Comparison of ENCODE assay signal across 24 cellular contexts in the genomic region with DNA sequence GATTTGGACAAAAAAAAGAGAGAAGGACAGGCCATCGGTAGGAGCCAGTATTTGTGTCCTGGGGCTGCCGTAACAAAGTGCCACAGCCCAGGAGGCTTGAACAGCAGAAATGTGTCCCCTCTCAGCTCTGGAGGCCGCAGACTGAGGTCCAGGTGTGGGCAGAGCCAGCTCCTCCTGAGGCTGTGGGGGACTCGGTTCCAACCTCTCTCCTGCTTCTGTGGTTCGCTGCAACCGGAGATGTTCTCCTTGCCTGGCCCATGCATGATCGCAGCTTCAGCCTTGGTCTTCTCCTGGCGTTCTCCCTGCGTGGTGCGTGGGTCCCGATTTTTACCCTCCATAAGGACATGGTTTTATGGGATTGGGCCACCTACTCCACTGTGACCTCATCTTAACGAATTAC.
A peak's percentile ranks its signal among the peaks of the same experiment; 100 is the strongest.
DNase-seq lines count a peak whose midpoint lies in the region; ATAC-seq, FAIRE-seq and TF ChIP-seq lines count a peak whose summit lies in the region.
"Had no signal": no experiment of that assay in that cellular context is flagged by ENCODE, and none has a peak within 500 bp of the region (broad histone marks: within the 10 kb centered on the region; RNA-seq: fewer than 3 reads in every experiment).

No MANE protein-coding gene starts in this region.

- H4K20me1 ChIP-seq in PC-9 (ENCODE audit: insufficient read depth): no peaks in the 10 kb centered on the region
- H4K20me1 ChIP-seq: BLaER1 treated with 17β-estradiol and CSF1 and Interleukin-3, amounts not matched to agents 10 nM and 100 nM had no signal

- no peak overlapping the region for H3K27ac Mint-ChIP-seq in type B pancreatic cell
- H3K27ac Mint-ChIP-seq: B cell; CD4-positive, alpha-beta T cell; CD8-positive, alpha-beta T cell had no signal

- ATAC-seq in Right ventricle myocardium inferior: no peak
- ATAC-seq: A549; CD8-positive, alpha-beta T cell had no signal

- H3K79me2 ChIP-seq in PC-9 (ENCODE audit: low read depth): no peaks in the 10 kb centered on the region

- H3K27ac ChIP-seq in kidney (ENCODE audit: low read depth in 2 of 2, low read length in 2 of 2): no peak overlapping the region
- H3K27ac ChIP-seq in neuronal stem cell (replicated peaks; ENCODE audit: low read length): no peak overlapping the region
- no peak overlapping the region for H3K27ac ChIP-seq in PC-9
- H3K27ac ChIP-seq: 22Rv1; A549; BLaER1 treated with 17β-estradiol and CSF1 and Interleukin-3, amounts not matched to agents 10 nM and 100 nM; C4-2B had no signal

- no peak overlapping the region for H2BK120ac ChIP-seq in neuronal stem cell (ENCODE audit: low read depth, low read length)

- H3K9me2 ChIP-seq in PC-9 (ENCODE audit: insufficient read depth): no peaks in the 10 kb centered on the region

- H3K36me3 Mint-ChIP-seq in type B pancreatic cell: no peaks in the 10 kb centered on the region
- H3K36me3 Mint-ChIP-seq: CD8-positive, alpha-beta T cell had no signal

- no peak overlapping the region for H2BK5ac ChIP-seq in neuronal stem cell (ENCODE audit: low read length)

- H3K18ac ChIP-seq in neuronal stem cell (ENCODE audit: low read length): peak overlapping the region; percentile 48

- H3K27me3 Mint-ChIP-seq in type B pancreatic cell: peaks cover 44% of the 10 kb centered on the region
- H3K27me3 Mint-ChIP-seq: B cell had no signal

- no peak overlapping the region for H2BK15ac ChIP-seq in neuronal stem cell (ENCODE audit: low read length)

- H2AK5ac ChIP-seq in neuronal stem cell (ENCODE audit: low read depth, low read length): no peak overlapping the region

- no peaks in the 10 kb centered on the region for H3F3A ChIP-seq in PC-9 (ENCODE audit: insufficient read depth, low read depth)

- no peak overlapping the region for H3K14ac ChIP-seq in neuronal stem cell (ENCODE audit: low read length)

- H3K4me3 ChIP-seq in kidney (ENCODE audit: low read length in 2 of 2) (no peak overlapping the region), neuronal stem cell (ENCODE audit: low read length in 2 of 2) (no peak overlapping the region), PC-9 (no peak overlapping the region)
- H3K4me3 ChIP-seq: A549; BLaER1 treated with 17β-estradiol and CSF1 and Interleukin-3, amounts not matched to agents 10 nM and 100 nM had no signal

- no peak overlapping the region for H2BK12ac ChIP-seq in neuronal stem cell (ENCODE audit: low read length)

- TF ChIP-seq CTCF in kidney (IDR thresholded peaks at IDR 0.05; ENCODE audit: borderline replicate concordance, extremely low read depth, insufficient read depth) (no peak), type B pancreatic cell (conservative IDR thresholded peaks at IDR 0.05) (no peak), PC-9 (conservative IDR thresholded peaks at IDR 0.05) (no peak), GM13977 (IDR thresholded peaks at IDR 0.05; ENCODE audit: extremely low read depth, insufficient read depth, missing control alignments) (no peak)

- no peaks in the 10 kb centered on the region for H3K79me1 ChIP-seq in neuronal stem cell (ENCODE audit: low read depth, low read length)

- no peak overlapping the region for H3K4me3 Mint-ChIP-seq in type B pancreatic cell
- H3K4me3 Mint-ChIP-seq: B cell; CD4-positive, alpha-beta T cell; CD8-positive, alpha-beta T cell had no signal

- H3K9me3 ChIP-seq in kidney (ENCODE audit: control insufficient read depth in 1 of 2, low read length in 2 of 2): no peaks in the 10 kb centered on the region
- peaks cover 0 to 2% of the 10 kb centered on the region in 2 donors for H3K9me3 ChIP-seq in neuronal stem cell (replicated peaks in 1 of 2; ENCODE audit: control insufficient read depth in 2 of 2, insufficient read depth in 1 of 2, low read depth in 1 of 2, low read length in 2 of 2)
- no peaks in the 10 kb centered on the region for H3K9me3 ChIP-seq in PC-9 (ENCODE audit: insufficient read depth, low read depth)
- H3K9me3 ChIP-seq: A549; BLaER1 treated with 17β-estradiol and CSF1 and Interleukin-3, amounts not matched to agents 10 nM and 100 nM had no signal

- CTCF ChIA-PET in PC-9 (lab: Charles Lee): no interaction called here

- H3K27me3 ChIP-seq in neuronal stem cell (ENCODE audit: control insufficient read depth in 3 of 3, insufficient read depth in 3 of 3, low read depth in 1 of 3, low read length in 3 of 3): peaks cover 0 to 4% (median 2%) of the 10 kb centered on the region in 3 experiments
- peaks cover 62% of the 10 kb centered on the region for H3K27me3 ChIP-seq in PC-9 (ENCODE audit: insufficient read depth, low read depth)
- H3K27me3 ChIP-seq: BLaER1 treated with 17β-estradiol and CSF1 and Interleukin-3, amounts not matched to agents 10 nM and 100 nM had no signal

- POLR2A ChIA-PET in PC-9 (lab: Charles Lee; ENCODE audit: unreplicated experiment): no interaction called here

- H3K4me1 Mint-ChIP-seq in type B pancreatic cell (ENCODE audit: unreplicated experiment): no peaks in the 10 kb centered on the region
- H3K4me1 Mint-ChIP-seq: B cell had no signal

- in situ Hi-C loops in GM13977 (cut with MboI; ENCODE audit: low pct_unique_long_range_greater_than_20kb, low sequenced_read_pairs, unreplicated experiment): no loop called here

- H3K23ac ChIP-seq in neuronal stem cell (ENCODE audit: low read depth, low read length, poor library complexity): no peak overlapping the region

- no peak overlapping the region for H3K9ac ChIP-seq in kidney (ENCODE audit: low read length in 2 of 2)
- H3K9ac ChIP-seq in neuronal stem cell (ENCODE audit: low read depth, low read length, poor library complexity): no peak overlapping the region
- H3K9ac ChIP-seq: BLaER1 treated with 17β-estradiol and CSF1 and Interleukin-3, amounts not matched to agents 10 nM and 100 nM had no signal

- H3K36me3 ChIP-seq in kidney (ENCODE audit: control insufficient read depth in 1 of 2, insufficient read depth in 2 of 2, low read length in 2 of 2) (no peaks in the 10 kb centered on the region), neuronal stem cell (replicated peaks in 1 of 2; ENCODE audit: control insufficient read depth in 2 of 2, insufficient read depth in 2 of 2, low read length in 2 of 2) (no peaks in the 10 kb centered on the region), PC-9 (ENCODE audit: low read depth) (no peaks in the 10 kb centered on the region)
- H3K36me3 ChIP-seq: BLaER1 treated with 17β-estradiol and CSF1 and Interleukin-3, amounts not matched to agents 10 nM and 100 nM had no signal

- H3K4me2 ChIP-seq in neuronal stem cell (ENCODE audit: insufficient read depth, low read length, poor library complexity, severe bottlenecking) (no peak overlapping the region), PC-9 (no peak overlapping the region)
- H3K4me2 ChIP-seq: A549; BLaER1 treated with 17β-estradiol and CSF1 and Interleukin-3, amounts not matched to agents 10 nM and 100 nM had no signal

- H4K91ac ChIP-seq in neuronal stem cell (ENCODE audit: low read depth, low read length, poor library complexity): no peak overlapping the region

- no CpG with 5 or more reads among the region's 12 CpGs for WGBS in neuronal stem cell (ENCODE audit: extremely low coverage in 2 of 2, insufficient read length in 2 of 2, insufficient replicate concordance in 1 of 2), 2 donors

- H3K4ac ChIP-seq in neuronal stem cell (ENCODE audit: low read length): no peak overlapping the region

- H3K4me1 ChIP-seq in kidney (ENCODE audit: control insufficient read depth in 1 of 2, insufficient read depth in 1 of 2, low read depth in 1 of 2, low read length in 2 of 2) (no peaks in the 10 kb centered on the region), neuronal stem cell (ENCODE audit: control insufficient read depth in 2 of 2, insufficient read depth in 1 of 2, low read depth in 1 of 2, low read length in 2 of 2) (no peaks in the 10 kb centered on the region), PC-9 (replicated peaks; ENCODE audit: insufficient read depth) (no peaks in the 10 kb centered on the region)
- H3K4me1 ChIP-seq: A549; BLaER1 treated with 17β-estradiol and CSF1 and Interleukin-3, amounts not matched to agents 10 nM and 100 nM; Caco-2 had no signal

- FAIRE-seq in kidney (lab: Jason Lieb, UNC): no peak
- FAIRE-seq: A549, D721Med, G401.6, GM12891, GM18507 had no signal

- no TSS peak for BruUV-seq in PC-9 (replicated peaks; lab: Mats Ljungman, UMichigan)

- H3K9me3 Mint-ChIP-seq in type B pancreatic cell: no peaks in the 10 kb centered on the region
- H3K9me3 Mint-ChIP-seq: CD4-positive, alpha-beta T cell had no signal

- H2AFZ ChIP-seq in neuronal stem cell (ENCODE audit: low read length): no peak overlapping the region
- H2AFZ ChIP-seq in PC-9: no peak overlapping the region

- no peak overlapping the region for H4K8ac ChIP-seq in neuronal stem cell (ENCODE audit: low read depth, low read length)

- intact Hi-C loops in cardiac septum (cut with DNase I) (no loop called here), Right ventricle myocardium inferior (cut with DNase I) (no loop called here), kidney (cut with DNase I) (no loop called here), PC-9 (cut with micrococcal nuclease; ENCODE audit: unreplicated experiment) (no loop called here)

- DNase-seq in cardiac septum (ENCODE audit: low spot score): peak; percentile 20
- no peak for DNase-seq in Right ventricle myocardium inferior (ENCODE audit: missing footprints)
- peak; percentile 29 for DNase-seq in kidney
- DNase-seq in neuronal stem cell (ENCODE audit: low spot score): no peak
- DNase-seq in type B pancreatic cell (ENCODE audit: extremely low spot score, unreplicated experiment): peak; percentile 37
- no peak for DNase-seq in PC-9
- no peak for DNase-seq in activated effector memory CD4-positive, alpha-beta T cell treated with Interleukin-2 at 50 U/mL for 16 hours
- DNase-seq in GM13977 (ENCODE audit: low spot score): no peak
- DNase-seq: AML-193; Caco-2; Calu3; CD4-positive, alpha-beta T cell; CD8-positive, alpha-beta T cell; DMS79 treated with DMSO at 0.1 percent for 48 hours; GF-D8 had no signal

Comparison
In these comparisons a context has a peak if more than half of its experiments do, and no peak if none do; other contexts are left out.
1. DNase-seq: peak in cardiac septum (single experiment), kidney (single experiment) and type B pancreatic cell (single experiment); none in Right ventricle myocardium inferior (single experiment), neuronal stem cell (single experiment), PC-9 (0 of 2), activated effector memory CD4-positive, alpha-beta T cell treated with Interleukin-2 at 50 U/mL for 16 hours (single experiment) and GM13977 (single experiment).